In genomic region chr3:157175678-157176077, GRCh38 we compare ENCODE assay signal across 8 cellular contexts. TPM values are rescaled to one million over a fixed set of nuclear protein-coding genes. Genes with fewer than 3 reads are reported as not detected.
DNase-seq lines count a peak whose midpoint lies in the region; ATAC-seq and TF ChIP-seq lines count a peak whose summit lies in the region.

No MANE protein-coding gene starts in this region.

- H3K27ac ChIP-seq in KOPT-K1 (ENCODE audit: low read depth, low read length, poor library complexity, severe bottlenecking) (peak overlapping the region; percentile 96), left ventricle myocardium inferior (replicated peaks) (peak overlapping the region; percentile 100)

- H3K4me1 Mint-ChIP-seq in activated T-helper 2 cell treated with anti-CD3 and anti-CD28 coated beads, Interferon-gamma antibody, Interleukin-2, Interleukin-4, amounts not matched to agents 10 μg/mL and 5 μg/mL and 100 μg/mL, durations not matched to agents 14 hours and 24 hours and 36 hours (ENCODE audit: low read depth), result peaks cover 36% of the 10 kb centered on the region
- H3K4me1 Mint-ChIP-seq in progenitor cell of endocrine pancreas (ENCODE audit: low read depth), result peaks cover 11% of the 10 kb centered on the region

- H3K36me3 Mint-ChIP-seq in activated T-helper 2 cell treated with anti-CD3 and anti-CD28 coated beads, Interferon-gamma antibody, Interleukin-2, Interleukin-4, amounts not matched to agents 10 μg/mL and 5 μg/mL and 100 μg/mL, durations not matched to agents 14 hours and 24 hours and 36 hours (ENCODE audit: low read depth), result peaks cover 37% of the 10 kb centered on the region
- H3K36me3 Mint-ChIP-seq in progenitor cell of endocrine pancreas (ENCODE audit: insufficient read depth), result peaks cover 19% of the 10 kb centered on the region

- intact Hi-C loops in activated T-helper 2 cell treated with anti-CD3 and anti-CD28 coated beads, Interferon-gamma antibody, Interleukin-2, Interleukin-4, amounts not matched to agents 10 μg/mL and 5 μg/mL and 100 μg/mL, durations not matched to agents 14 hours and 24 hours and 36 hours (cut with micrococcal nuclease), result loop anchor here (1.0 to 2.0 kb wide), 8 partner anchors 15 to 620 kb away; partner anchors contain the start of genes CCNL1, SSR3 and TIPARP
- intact Hi-C loops in left ventricle myocardium inferior (cut with micrococcal nuclease), result no loop called here

- DNase-seq in ELF-1 (ENCODE audit: low read depth, low spot score) (peak; percentile 46), left ventricle myocardium inferior (no peak), progenitor cell of endocrine pancreas (ENCODE audit: low spot score, unreplicated experiment) (no peak)
- no peak for DNase-seq in activated T-helper 2 cell treated with anti-CD3 and anti-CD28 coated beads, Interferon-gamma antibody, Interleukin-2, Interleukin-4, amounts not matched to agents 10 μg/mL and 5 μg/mL and 100 μg/mL, durations not matched to agents 14 hours and 24 hours and 36 hours (ENCODE audit: low spot score)

- ATAC-seq in HG03159 (IDR thresholded peaks at IDR 0.05; ENCODE audit: unreplicated experiment) (no peak), GM18873 (IDR thresholded peaks at IDR 0.05; ENCODE audit: low FRiP score, unreplicated experiment) (no peak), HG03571 (IDR thresholded peaks at IDR 0.05; ENCODE audit: unreplicated experiment) (no peak)

- no peaks in the 10 kb centered on the region for H3K27me3 ChIP-seq in left ventricle myocardium inferior (ENCODE audit: low read depth)

- peak overlapping the region; percentile 76 for H3K4me3 ChIP-seq in left ventricle myocardium inferior

- H3K4me1 ChIP-seq in left ventricle myocardium inferior, result peaks cover 35% of the 10 kb centered on the region

- TF ChIP-seq CTCF in left ventricle myocardium inferior (IDR thresholded peaks at IDR 0.05; ENCODE audit: borderline replicate concordance) (no peak), progenitor cell of endocrine pancreas (IDR thresholded peaks at IDR 0.05; ENCODE audit: unreplicated experiment) (no peak)

- peaks cover 20% of the 10 kb centered on the region for H3K9me3 Mint-ChIP-seq in activated T-helper 2 cell treated with anti-CD3 and anti-CD28 coated beads, Interferon-gamma antibody, Interleukin-2, Interleukin-4, amounts not matched to agents 10 μg/mL and 5 μg/mL and 100 μg/mL, durations not matched to agents 14 hours and 24 hours and 36 hours
- H3K9me3 Mint-ChIP-seq in progenitor cell of endocrine pancreas (ENCODE audit: low read depth), result peaks cover 16% of the 10 kb centered on the region

- H3K4me3 Mint-ChIP-seq in activated T-helper 2 cell treated with anti-CD3 and anti-CD28 coated beads, Interferon-gamma antibody, Interleukin-2, Interleukin-4, amounts not matched to agents 10 μg/mL and 5 μg/mL and 100 μg/mL, durations not matched to agents 14 hours and 24 hours and 36 hours (ENCODE audit: low read depth), result peak overlapping the region; percentile 97
- H3K4me3 Mint-ChIP-seq in progenitor cell of endocrine pancreas (ENCODE audit: low read depth), result peak overlapping the region; percentile 88

- peak overlapping the region; percentile 96 for H3K27ac Mint-ChIP-seq in activated T-helper 2 cell treated with anti-CD3 and anti-CD28 coated beads, Interferon-gamma antibody, Interleukin-2, Interleukin-4, amounts not matched to agents 10 μg/mL and 5 μg/mL and 100 μg/mL, durations not matched to agents 14 hours and 24 hours and 36 hours
- peak overlapping the region; percentile 95 for H3K27ac Mint-ChIP-seq in progenitor cell of endocrine pancreas

- H3K27me3 Mint-ChIP-seq in activated T-helper 2 cell treated with anti-CD3 and anti-CD28 coated beads, Interferon-gamma antibody, Interleukin-2, Interleukin-4, amounts not matched to agents 10 μg/mL and 5 μg/mL and 100 μg/mL, durations not matched to agents 14 hours and 24 hours and 36 hours (ENCODE audit: low read depth), result no peaks in the 10 kb centered on the region
- peaks cover 6% of the 10 kb centered on the region for H3K27me3 Mint-ChIP-seq in progenitor cell of endocrine pancreas

- H3K36me3 ChIP-seq in KOPT-K1 (ENCODE audit: insufficient read depth, low read length), result peaks cover 10% of the 10 kb centered on the region; the same call in 1 of the 2 replicates
- no peaks in the 10 kb centered on the region for H3K36me3 ChIP-seq in left ventricle myocardium inferior

- H3K9me3 ChIP-seq in KOPT-K1 (ENCODE audit: insufficient read depth, low read length, poor library complexity, severe bottlenecking) (peaks cover 19% of the 10 kb centered on the region), left ventricle myocardium inferior (replicated peaks) (no peaks in the 10 kb centered on the region)

RNA-seq across cellular contexts. Expression of gene CCNL1, which starts 15.7 kb away (rescaled TPM):
- 160 and 167 TPM in 2 replicates for total RNA-seq in activated T-helper 2 cell treated with anti-CD3 and anti-CD28 coated beads, Interferon-gamma antibody, Interleukin-2, Interleukin-4, amounts not matched to agents 10 μg/mL and 5 μg/mL and 100 μg/mL, durations not matched to agents 14 hours and 24 hours and 36 hours
- 19.2 TPM for total RNA-seq in left ventricle myocardium inferior
- total RNA-seq in progenitor cell of endocrine pancreas, result 155 and 157 TPM in 2 replicates
